Comparison of ENCODE assay signal across 8 cellular contexts in the genomic region with DNA sequence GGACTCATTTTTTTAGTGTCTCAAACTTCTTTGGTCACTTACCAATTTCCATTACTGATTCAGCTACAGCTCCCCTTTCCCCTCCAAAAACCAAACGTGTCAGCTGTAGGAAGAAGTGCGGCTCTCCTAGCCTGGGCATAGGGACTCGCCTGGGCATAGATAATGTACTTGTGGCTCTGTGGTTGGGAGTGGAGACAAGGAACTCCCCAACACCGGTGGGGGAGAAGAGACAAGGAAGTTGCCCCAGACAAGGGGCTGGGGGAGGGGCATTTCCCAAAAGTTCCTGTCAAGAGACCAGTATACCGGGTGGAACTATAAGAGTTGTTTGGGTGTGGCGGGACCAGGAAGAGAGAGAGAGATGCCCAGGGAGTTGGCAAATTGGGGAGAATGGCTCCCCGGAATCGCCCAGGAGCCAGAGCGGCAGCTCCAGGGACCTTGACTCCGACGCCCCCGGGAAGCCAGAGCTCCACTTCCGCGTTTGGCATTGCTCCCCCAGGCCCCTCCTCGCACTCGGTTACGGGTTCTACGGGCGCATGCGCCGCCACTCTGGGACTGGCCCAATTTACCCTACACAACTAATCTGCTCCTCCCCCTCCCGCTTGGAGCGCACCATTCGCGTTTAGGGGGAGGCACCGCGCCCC. TPM values are rescaled to one million over a fixed set of nuclear protein-coding genes. Genes with fewer than 3 reads are reported as not detected.
A peak's percentile ranks its signal among the peaks of the same experiment; 100 is the strongest.
DNase-seq lines count a peak whose midpoint lies in the region; TF ChIP-seq lines count a peak whose summit lies in the region.

No MANE protein-coding gene starts in this region.

- H3K4me1 ChIP-seq in osteoblast (ENCODE audit: insufficient read depth, low read length) (peaks cover 30% of the 10 kb centered on the region), thyroid gland (peaks cover 48 to 50% of the 10 kb centered on the region in 2 donors)

- H3K36me3 ChIP-seq in osteoblast (ENCODE audit: insufficient read depth, low read length) (no peaks in the 10 kb centered on the region), thyroid gland (no peaks in the 10 kb centered on the region)

- peaks cover 55% of the 10 kb centered on the region for H3K4me1 Mint-ChIP-seq in activated naive CD4-positive, alpha-beta T cell treated with anti-CD3 and anti-CD28 coated beads, Interleukin-2, amount 50 U/mL, for 24 hours
- H3K4me1 Mint-ChIP-seq in glutamatergic neuron (ENCODE audit: low read depth, unreplicated experiment) = peaks cover 31% of the 10 kb centered on the region

- peaks cover 4% of the 10 kb centered on the region for H3K36me3 Mint-ChIP-seq in activated naive CD4-positive, alpha-beta T cell treated with anti-CD3 and anti-CD28 coated beads, Interleukin-2, amount 50 U/mL, for 24 hours
- no peaks in the 10 kb centered on the region for H3K36me3 Mint-ChIP-seq in glutamatergic neuron (ENCODE audit: unreplicated experiment)

- peaks cover 36% of the 10 kb centered on the region for H3K79me2 ChIP-seq in osteoblast (ENCODE audit: insufficient read depth, low read length)

- H3K4me2 ChIP-seq in osteoblast (ENCODE audit: insufficient read depth, low read length) = peak overlapping the region; percentile 99

- TF ChIP-seq POLR2A in Raji (IDR thresholded peaks at IDR 0.05; ENCODE audit: insufficient read depth, low read depth, low read length) (peak; percentile 96), thyroid gland (IDR thresholded peaks at IDR 0.05) (peak; percentile 80 to 85)

- no peaks in the 10 kb centered on the region for H3K27me3 Mint-ChIP-seq in activated naive CD4-positive, alpha-beta T cell treated with anti-CD3 and anti-CD28 coated beads, Interleukin-2, amount 50 U/mL, for 24 hours
- peaks cover 6% of the 10 kb centered on the region for H3K27me3 Mint-ChIP-seq in glutamatergic neuron (ENCODE audit: unreplicated experiment)

- WGBS in thyroid gland, 2 donors = 0% methylated on average over 11 to 27 of the region's 27 CpGs

- H3K4me3 Mint-ChIP-seq in activated naive CD4-positive, alpha-beta T cell treated with anti-CD3 and anti-CD28 coated beads, Interleukin-2, amount 50 U/mL, for 24 hours = peak overlapping the region; percentile 99
- peak overlapping the region; percentile 94 for H3K4me3 Mint-ChIP-seq in glutamatergic neuron (ENCODE audit: unreplicated experiment)

- H3K4me3 ChIP-seq in LNCaP clone FGC (ENCODE audit: low read depth, low read length) = peak overlapping the region; percentile 68
- peak overlapping the region; percentile 88 for H3K4me3 ChIP-seq in osteoblast (ENCODE audit: insufficient read depth, low read length)
- H3K4me3 ChIP-seq in thyroid gland (replicated peaks in 1 of 3) = peak overlapping the region; percentile 4 to 85 (median 62)

- no peaks in the 10 kb centered on the region for H3K9me3 Mint-ChIP-seq in activated naive CD4-positive, alpha-beta T cell treated with anti-CD3 and anti-CD28 coated beads, Interleukin-2, amount 50 U/mL, for 24 hours
- H3K9me3 Mint-ChIP-seq in glutamatergic neuron (ENCODE audit: unreplicated experiment) = peaks cover 7% of the 10 kb centered on the region

- in situ Hi-C loops in G401 (cut with HindIII; ENCODE audit: low sequenced_read_pairs) = no loop called here

- peaks cover 35% of the 10 kb centered on the region for H4K20me1 ChIP-seq in osteoblast (ENCODE audit: insufficient read depth, low read length)

- peak overlapping the region; percentile 93 for H2AFZ ChIP-seq in osteoblast (ENCODE audit: low read length)

- no peaks in the 10 kb centered on the region for H3K9me3 ChIP-seq in osteoblast (ENCODE audit: low read depth, low read length)
- no peaks in the 10 kb centered on the region for H3K9me3 ChIP-seq in thyroid gland

- intact Hi-C loops in thyroid gland (cut with DNase I) = no loop called here

- peak overlapping the region; percentile 99 for H3K27ac Mint-ChIP-seq in activated naive CD4-positive, alpha-beta T cell treated with anti-CD3 and anti-CD28 coated beads, Interleukin-2, amount 50 U/mL, for 24 hours
- H3K27ac Mint-ChIP-seq in glutamatergic neuron (ENCODE audit: unreplicated experiment) = peak overlapping the region; percentile 97

- H3K27ac ChIP-seq in osteoblast (ENCODE audit: low read depth, low read length) (peak overlapping the region; percentile 95), thyroid gland (peak overlapping the region; percentile 95 to 99 (median 97))

- H3K27me3 ChIP-seq in osteoblast (ENCODE audit: insufficient read depth, low read length) (no peaks in the 10 kb centered on the region), thyroid gland (no peaks in the 10 kb centered on the region)

- DNase-seq in G401 (ENCODE audit: low spot score) = peak; percentile 94
- peak; percentile 95 for DNase-seq in GOT3 (lab: John Stamatoyannopoulos, UW)
- DNase-seq in LNCaP clone FGC (ENCODE audit: low read depth) = peak; percentile 77
- peak; percentile 91 for DNase-seq in glutamatergic neuron
- peak; percentile 95 for DNase-seq in osteoblast (ENCODE audit: insufficient read length, low spot score, missing footprints)
- peak; percentile 96 for DNase-seq in thyroid gland

- TF ChIP-seq CTCF in LNCaP clone FGC (IDR thresholded peaks at IDR 0.05; ENCODE audit: control insufficient read depth, extremely low read depth, insufficient read depth) (no peak), glutamatergic neuron (IDR thresholded peaks at IDR 0.05; ENCODE audit: partially characterized antibody, unreplicated experiment) (no peak), osteoblast (IDR thresholded peaks at IDR 0.05; ENCODE audit: extremely low read depth, low read depth, low read length) (no peak), thyroid gland (IDR thresholded peaks at IDR 0.05) (no peak)

RNA-seq across cellular contexts. Expression of gene ZFAND3, which starts 0.9 kb away (rescaled TPM):
- total RNA-seq in G401 (2014; rRNA removed; shearing (Covaris generic)) = 34.7 and 36.2 TPM in 2 replicates
- total RNA-seq in glutamatergic neuron (ENCODE audit: unreplicated experiment) (115 TPM), osteoblast (26.5 and 27.1 TPM in 2 replicates), thyroid gland (10 to 100 TPM; 41.3 to 57.7 (median 55.9) TPM)

Comparison
In these comparisons a context has a peak if more than half of its experiments do, and no peak if none do; other contexts are left out.
1. Peak in every context shown above with its lines: DNase-seq, H3K4me3 ChIP-seq and H3K27ac ChIP-seq.